ENCODE assay signal across 13 cellular contexts in the genomic region with DNA sequence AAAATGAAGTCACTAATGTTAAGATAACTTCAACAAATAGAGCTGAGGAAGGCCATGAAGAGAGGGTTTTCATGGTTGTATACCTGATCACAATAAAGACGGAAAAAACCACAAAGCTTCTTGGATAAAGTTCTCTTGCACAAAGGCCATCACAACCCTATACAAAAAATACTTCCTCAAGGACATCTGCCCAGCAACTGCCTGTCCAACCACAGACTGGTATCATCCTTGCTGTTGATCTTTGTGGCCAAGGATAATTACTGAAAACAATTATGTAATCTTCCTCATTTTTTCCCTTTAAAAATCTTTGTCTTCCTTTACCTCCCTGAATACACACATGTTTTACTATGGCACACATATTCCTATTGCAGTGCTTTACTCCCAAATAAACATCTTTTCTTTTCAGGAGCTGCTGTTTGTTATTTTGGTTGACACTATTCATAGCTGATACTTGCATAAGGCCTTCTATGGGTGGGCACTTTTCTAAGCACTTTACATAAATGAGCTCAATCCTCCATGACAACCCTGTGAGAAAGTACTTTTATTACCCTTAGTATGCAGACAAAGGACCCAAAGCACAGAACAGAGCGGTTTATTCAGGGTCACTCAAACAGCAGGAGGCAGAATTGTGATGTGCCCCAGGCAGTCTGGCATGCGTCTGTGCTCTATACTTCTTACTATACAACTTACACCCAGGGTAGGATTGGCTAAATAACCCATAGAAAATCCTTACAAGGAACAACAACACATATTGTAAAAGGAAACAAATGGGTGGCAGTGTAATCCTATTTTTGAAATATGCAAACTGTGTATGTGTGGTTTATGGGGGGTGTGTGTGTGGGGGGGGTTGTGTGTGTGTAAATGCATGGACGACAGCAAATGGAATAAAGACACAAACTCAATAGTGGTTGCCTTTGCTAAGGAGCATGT. TPM values are rescaled to one million over a fixed set of nuclear protein-coding genes. Genes with fewer than 3 reads are reported as not detected.
A peak's percentile ranks its signal among the peaks of the same experiment; 100 is the strongest.
DNase-seq lines count a peak whose midpoint lies in the region; ATAC-seq and TF ChIP-seq lines count a peak whose summit lies in the region.
"Had no signal": no experiment of that assay in that cellular context is flagged by ENCODE, and none has a peak within 500 bp of the region (broad histone marks: within the 10 kb centered on the region; RNA-seq: fewer than 3 reads in every experiment).

No MANE protein-coding gene starts in this region.

- H3K27me3 ChIP-seq in hepatocyte, result no peaks in the 10 kb centered on the region

- H3K4me3 ChIP-seq in NB4 (ENCODE audit: low read depth, low read length) (no peak overlapping the region), SK-N-MC (peak overlapping the region; percentile 36; the same call in 1 of the 2 replicates), hepatocyte (no peak overlapping the region)
- H3K4me3 ChIP-seq: coronary artery had no signal

- TF ChIP-seq CTCF in NB4 (IDR thresholded peaks at IDR 0.05; ENCODE audit: low read depth, low read length), result no peak
- TF ChIP-seq CTCF in hepatocyte (IDR thresholded peaks at IDR 0.05; ENCODE audit: poor library complexity), result peak; percentile 17

- peak; percentile 71 for DNase-seq in ELF-1 (ENCODE audit: low read depth, low spot score)
- peak; percentile 67 for DNase-seq in NB4 (ENCODE audit: low read depth)
- peak; percentile 51 for DNase-seq in SK-N-MC (ENCODE audit: low read depth, low spot score)
- DNase-seq in hepatocyte (ENCODE audit: low spot score), result no peak
- DNase-seq in NCI-H510A treated with DMSO at 0.1 percent for 48 hours (lab: John Stamatoyannopoulos, UW), result no peak
- DNase-seq in GM19240 (ENCODE audit: insufficient read length, low spot score), result no peak
- DNase-seq in stimulated activated CD4-positive, alpha-beta T cell treated with anti-CD3 and anti-CD28 coated beads, Interleukin-2, amount 100 ng/mL, for 48 hours, result no peak
- DNase-seq: activated CD8-positive, alpha-beta memory T cell treated with anti-CD3 and anti-CD28 coated beads for 24 hours; NCI-H2227 treated with DMSO at 0.1 percent for 48 hours; T-helper 1 cell had no signal

- no peaks in the 10 kb centered on the region for H3K79me2 ChIP-seq in hepatocyte

- H3K4me1 ChIP-seq in hepatocyte (ENCODE audit: insufficient read depth), result no peaks in the 10 kb centered on the region

- 59% methylated on average over 4 of the region's 4 CpGs for WGBS in hepatocyte (ENCODE audit: low lambda C conversion rate, missing lambda C conversion rate)

- H3K9me3 ChIP-seq in SK-N-MC (ENCODE audit: low read depth, low read length) (no peaks in the 10 kb centered on the region), hepatocyte (ENCODE audit: low read depth) (no peaks in the 10 kb centered on the region)

- H4K20me1 ChIP-seq in hepatocyte (ENCODE audit: insufficient read depth, poor library complexity, severe bottlenecking), result no peaks in the 10 kb centered on the region

- H3K4me2 ChIP-seq in hepatocyte, result no peak overlapping the region

- no peaks in the 10 kb centered on the region for H3K9me2 ChIP-seq in hepatocyte (replicated peaks; ENCODE audit: insufficient read depth)

- H2AFZ ChIP-seq in hepatocyte, result no peak overlapping the region

- H3K9ac ChIP-seq in SK-N-MC (ENCODE audit: insufficient read length), result no peak overlapping the region

- H3K36me3 ChIP-seq in SK-N-MC (ENCODE audit: insufficient read depth, low read length) (no peaks in the 10 kb centered on the region), hepatocyte (replicated peaks; ENCODE audit: insufficient read depth, low read depth) (no peaks in the 10 kb centered on the region)

- no peak for TF ChIP-seq POLR2A in NB4 (IDR thresholded peaks at IDR 0.05; ENCODE audit: extremely low read depth, insufficient read length)

- H3K27ac ChIP-seq in SK-N-MC, result peak overlapping the region; percentile 55
- H3K27ac ChIP-seq in hepatocyte, result no peak overlapping the region
- H3K27ac ChIP-seq: coronary artery had no signal

- ATAC-seq in esophagus mucosa, result no peak
- ATAC-seq: stimulated activated memory B cell treated with anti-CD40 and anti-IgM and Interleukin-4, amounts not matched to agents 10 μg/mL and 1 μg/mL and 100 μg/mL, for 72 hours had no signal

RNA-seq across cellular contexts. Expression of a gene that starts 35.0 kb away (rescaled TPM):
- total RNA-seq in hepatocyte (14.6 and 15.3 TPM in 2 replicates), esophagus mucosa (6.4 TPM)
- polyA plus RNA-seq in hepatocyte, result 4.0 and 7.6 TPM in 2 replicates

Comparison
In these comparisons a context has a peak if more than half of its experiments do, and no peak if none do; other contexts are left out.
1. DNase-seq: peak in ELF-1 (single experiment), NB4 (single experiment) and SK-N-MC (single experiment); none in hepatocyte (single experiment), NCI-H510A treated with DMSO at 0.1 percent for 48 hours (single experiment), GM19240 (single experiment) and stimulated activated CD4-positive, alpha-beta T cell treated with anti-CD3 and anti-CD28 coated beads, Interleukin-2, amount 100 ng/mL, for 48 hours (0 of 2).